1 cellular context compared by ENCODE assay signal in genomic region chr5:6712582-6713273, GRCh38.
TF ChIP-seq lines count a peak whose summit lies in the region.

No MANE protein-coding gene starts in this region.

TF ChIP-seq in K562, 482 proteins besides CTCF, POLR2A, EP300 and RAD21 (continued from another document and continues in another):
- no peak for TF ChIP-seq ZNF197 (CRISPR knock-in tag; IDR thresholded peaks at IDR 0.05; ENCODE audit: low read depth)
- TF ChIP-seq, protein P1, sequence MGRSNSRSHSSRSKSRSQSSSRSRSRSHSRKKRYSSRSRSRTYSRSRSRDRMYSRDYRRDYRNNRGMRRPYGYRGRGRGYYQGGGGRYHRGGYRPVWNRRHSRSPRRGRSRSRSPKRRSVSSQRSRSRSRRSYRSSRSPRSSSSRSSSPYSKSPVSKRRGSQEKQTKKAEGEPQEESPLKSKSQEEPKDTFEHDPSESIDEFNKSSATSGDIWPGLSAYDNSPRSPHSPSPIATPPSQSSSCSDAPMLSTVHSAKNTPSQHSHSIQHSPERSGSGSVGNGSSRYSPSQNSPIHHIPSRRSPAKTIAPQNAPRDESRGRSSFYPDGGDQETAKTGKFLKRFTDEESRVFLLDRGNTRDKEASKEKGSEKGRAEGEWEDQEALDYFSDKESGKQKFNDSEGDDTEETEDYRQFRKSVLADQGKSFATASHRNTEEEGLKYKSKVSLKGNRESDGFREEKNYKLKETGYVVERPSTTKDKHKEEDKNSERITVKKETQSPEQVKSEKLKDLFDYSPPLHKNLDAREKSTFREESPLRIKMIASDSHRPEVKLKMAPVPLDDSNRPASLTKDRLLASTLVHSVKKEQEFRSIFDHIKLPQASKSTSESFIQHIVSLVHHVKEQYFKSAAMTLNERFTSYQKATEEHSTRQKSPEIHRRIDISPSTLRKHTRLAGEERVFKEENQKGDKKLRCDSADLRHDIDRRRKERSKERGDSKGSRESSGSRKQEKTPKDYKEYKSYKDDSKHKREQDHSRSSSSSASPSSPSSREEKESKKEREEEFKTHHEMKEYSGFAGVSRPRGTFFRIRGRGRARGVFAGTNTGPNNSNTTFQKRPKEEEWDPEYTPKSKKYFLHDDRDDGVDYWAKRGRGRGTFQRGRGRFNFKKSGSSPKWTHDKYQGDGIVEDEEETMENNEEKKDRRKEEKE (IDR thresholded peaks at IDR 0.05; ENCODE audit: borderline replicate concordance in 1 of 2, control insufficient read depth in 1 of 2, low read depth in 2 of 2, low read length in 1 of 2): 0 out of 4 replicates have a peak, but pooled peaks of 1 of the 2 experiments have one; percentile 52
- peak; percentile 36; the same call in 1 of the 2 replicates for TF ChIP-seq ZKSCAN1 (IDR thresholded peaks at IDR 0.05; ENCODE audit: low read depth, low read length)
- peak; percentile 62 for TF ChIP-seq MTA3 (IDR thresholded peaks at IDR 0.05; ENCODE audit: borderline replicate concordance)
- TF ChIP-seq HNRNPL (IDR thresholded peaks at IDR 0.05; ENCODE audit: low read depth, low read length): peak; percentile 31
- TF ChIP-seq NR2C1 (IDR thresholded peaks at IDR 0.05): no peak
- no peak for TF ChIP-seq NR2C1 (tag; IDR thresholded peaks at IDR 0.05)
- TF ChIP-seq E2F6 (IDR thresholded peaks at IDR 0.05; ENCODE audit: borderline replicate concordance in 1 of 2, extremely low read depth in 1 of 2, insufficient read depth in 1 of 2, insufficient read length in 1 of 2, low read depth in 1 of 2, low read length in 1 of 2, poor library complexity in 1 of 2, severe bottlenecking in 1 of 2): peak; percentile 70 to 91
- TF ChIP-seq TAF7 (tag; IDR thresholded peaks at IDR 0.05): no peak
- peak; percentile 94 for TF ChIP-seq NR3C1 (CRISPR knock-in tag; IDR thresholded peaks at IDR 0.05)
- TF ChIP-seq ZNF512 (tag; IDR thresholded peaks at IDR 0.05): no peak
- no peak for TF ChIP-seq BCL6 (CRISPR knock-in tag; IDR thresholded peaks at IDR 0.05)
- TF ChIP-seq, protein P2, sequence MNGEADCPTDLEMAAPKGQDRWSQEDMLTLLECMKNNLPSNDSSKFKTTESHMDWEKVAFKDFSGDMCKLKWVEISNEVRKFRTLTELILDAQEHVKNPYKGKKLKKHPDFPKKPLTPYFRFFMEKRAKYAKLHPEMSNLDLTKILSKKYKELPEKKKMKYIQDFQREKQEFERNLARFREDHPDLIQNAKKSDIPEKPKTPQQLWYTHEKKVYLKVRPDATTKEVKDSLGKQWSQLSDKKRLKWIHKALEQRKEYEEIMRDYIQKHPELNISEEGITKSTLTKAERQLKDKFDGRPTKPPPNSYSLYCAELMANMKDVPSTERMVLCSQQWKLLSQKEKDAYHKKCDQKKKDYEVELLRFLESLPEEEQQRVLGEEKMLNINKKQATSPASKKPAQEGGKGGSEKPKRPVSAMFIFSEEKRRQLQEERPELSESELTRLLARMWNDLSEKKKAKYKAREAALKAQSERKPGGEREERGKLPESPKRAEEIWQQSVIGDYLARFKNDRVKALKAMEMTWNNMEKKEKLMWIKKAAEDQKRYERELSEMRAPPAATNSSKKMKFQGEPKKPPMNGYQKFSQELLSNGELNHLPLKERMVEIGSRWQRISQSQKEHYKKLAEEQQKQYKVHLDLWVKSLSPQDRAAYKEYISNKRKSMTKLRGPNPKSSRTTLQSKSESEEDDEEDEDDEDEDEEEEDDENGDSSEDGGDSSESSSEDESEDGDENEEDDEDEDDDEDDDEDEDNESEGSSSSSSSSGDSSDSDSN (IDR thresholded peaks at IDR 0.05; ENCODE audit: borderline replicate concordance in 1 of 2, low read depth in 2 of 2, low read length in 2 of 2): 0 out of 4 replicates have a peak, but pooled peaks of 1 of the 2 experiments have one; percentile 36
- TF ChIP-seq, protein P3, sequence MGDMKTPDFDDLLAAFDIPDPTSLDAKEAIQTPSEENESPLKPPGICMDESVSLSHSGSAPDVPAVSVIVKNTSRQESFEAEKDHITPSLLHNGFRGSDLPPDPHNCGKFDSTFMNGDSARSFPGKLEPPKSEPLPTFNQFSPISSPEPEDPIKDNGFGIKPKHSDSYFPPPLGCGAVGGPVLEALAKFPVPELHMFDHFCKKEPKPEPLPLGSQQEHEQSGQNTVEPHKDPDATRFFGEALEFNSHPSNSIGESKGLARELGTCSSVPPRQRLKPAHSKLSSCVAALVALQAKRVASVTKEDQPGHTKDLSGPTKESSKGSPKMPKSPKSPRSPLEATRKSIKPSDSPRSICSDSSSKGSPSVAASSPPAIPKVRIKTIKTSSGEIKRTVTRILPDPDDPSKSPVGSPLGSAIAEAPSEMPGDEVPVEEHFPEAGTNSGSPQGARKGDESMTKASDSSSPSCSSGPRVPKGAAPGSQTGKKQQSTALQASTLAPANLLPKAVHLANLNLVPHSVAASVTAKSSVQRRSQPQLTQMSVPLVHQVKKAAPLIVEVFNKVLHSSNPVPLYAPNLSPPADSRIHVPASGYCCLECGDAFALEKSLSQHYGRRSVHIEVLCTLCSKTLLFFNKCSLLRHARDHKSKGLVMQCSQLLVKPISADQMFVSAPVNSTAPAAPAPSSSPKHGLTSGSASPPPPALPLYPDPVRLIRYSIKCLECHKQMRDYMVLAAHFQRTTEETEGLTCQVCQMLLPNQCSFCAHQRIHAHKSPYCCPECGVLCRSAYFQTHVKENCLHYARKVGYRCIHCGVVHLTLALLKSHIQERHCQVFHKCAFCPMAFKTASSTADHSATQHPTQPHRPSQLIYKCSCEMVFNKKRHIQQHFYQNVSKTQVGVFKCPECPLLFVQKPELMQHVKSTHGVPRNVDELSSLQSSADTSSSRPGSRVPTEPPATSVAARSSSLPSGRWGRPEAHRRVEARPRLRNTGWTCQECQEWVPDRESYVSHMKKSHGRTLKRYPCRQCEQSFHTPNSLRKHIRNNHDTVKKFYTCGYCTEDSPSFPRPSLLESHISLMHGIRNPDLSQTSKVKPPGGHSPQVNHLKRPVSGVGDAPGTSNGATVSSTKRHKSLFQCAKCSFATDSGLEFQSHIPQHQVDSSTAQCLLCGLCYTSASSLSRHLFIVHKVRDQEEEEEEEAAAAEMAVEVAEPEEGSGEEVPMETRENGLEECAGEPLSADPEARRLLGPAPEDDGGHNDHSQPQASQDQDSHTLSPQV (IDR thresholded peaks at IDR 0.05): peak; percentile 75
- TF ChIP-seq SIN3A (IDR thresholded peaks at IDR 0.05; ENCODE audit: borderline replicate concordance in 2 of 2, control insufficient read depth in 1 of 2, low read depth in 2 of 2, low read length in 2 of 2): peak; percentile 72 to 84; a peak in 3 of 4 replicates
- peak; percentile 31; the same call in 1 of the 2 replicates for TF ChIP-seq BCOR (IDR thresholded peaks at IDR 0.05)
- TF ChIP-seq CTBP1 (IDR thresholded peaks at IDR 0.05; ENCODE audit: borderline replicate concordance): peak; percentile 95
- TF ChIP-seq THRB (CRISPR knock-in tag; conservative IDR thresholded peaks at IDR 0.05): no peak
- TF ChIP-seq, protein P4, sequence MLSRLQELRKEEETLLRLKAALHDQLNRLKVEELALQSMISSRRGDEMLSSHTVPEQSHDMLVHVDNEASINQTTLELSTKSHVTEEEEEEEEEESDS (CRISPR knock-in tag; IDR thresholded peaks at IDR 0.05): no peak
- TF ChIP-seq PRPF4 (IDR thresholded peaks at IDR 0.05; ENCODE audit: insufficient read depth, low read depth, low read length, poor library complexity, severe bottlenecking): peak; percentile 50
- TF ChIP-seq TCF3 (CRISPR knock-in tag; IDR thresholded peaks at IDR 0.05): peak; percentile 24; the same call in 1 of the 2 replicates
- TF ChIP-seq PHF8 (IDR thresholded peaks at IDR 0.05; ENCODE audit: borderline replicate concordance, low read length): peak; percentile 80; the same call in 1 of the 2 replicates
- TF ChIP-seq ZBTB5 (IDR thresholded peaks at IDR 0.05): peak; percentile 98
- TF ChIP-seq DPF2 (IDR thresholded peaks at IDR 0.05): no peak; the same call in 1 of the 2 replicates
- peak; percentile 63; the same call in 1 of the 2 replicates for TF ChIP-seq EGR1 (conservative IDR thresholded peaks at IDR 0.05)
- TF ChIP-seq ZNF282 (CRISPR knock-in tag; IDR thresholded peaks at IDR 0.05): peak; percentile 86; the same call in 1 of the 2 replicates
- TF ChIP-seq MAFF (IDR thresholded peaks at IDR 0.05; ENCODE audit: low read length): no peak
- peak; percentile 65 for TF ChIP-seq MXD1 (CRISPR knock-in tag; IDR thresholded peaks at IDR 0.05; ENCODE audit: borderline replicate concordance, poor library complexity, severe bottlenecking)
- TF ChIP-seq MBD2 (IDR thresholded peaks at IDR 0.05; ENCODE audit: borderline replicate concordance, low read depth): peak; percentile 33; the same call in 1 of the 2 replicates
- TF ChIP-seq E2F3 (CRISPR knock-in tag; IDR thresholded peaks at IDR 0.05): peak; percentile 43; the same call in 1 of the 2 replicates
- TF ChIP-seq BRD9 (IDR thresholded peaks at IDR 0.05; ENCODE audit: low read depth, partially characterized antibody): peak; percentile 39
- TF ChIP-seq TCF7L2 (IDR thresholded peaks at IDR 0.05; ENCODE audit: low read depth, low read length): no peak
- TF ChIP-seq ZNF263 (CRISPR knock-in tag; IDR thresholded peaks at IDR 0.05; ENCODE audit: borderline replicate concordance): no peak
- no peak for TF ChIP-seq KDM1A (IDR thresholded peaks at IDR 0.05)
- TF ChIP-seq MYC (IDR thresholded peaks at IDR 0.05; ENCODE audit: low read depth, low read length): peak; percentile 96
- TF ChIP-seq MYC (CRISPR knock-in tag; IDR thresholded peaks at IDR 0.05; ENCODE audit: borderline replicate concordance, low read depth): no peak
- TF ChIP-seq ZNF24 (IDR thresholded peaks at IDR 0.05): peak; percentile 63
- TF ChIP-seq FOXA1 (IDR thresholded peaks at IDR 0.05; ENCODE audit: borderline replicate concordance): no peak
